ENCODE assay signal across 8 cellular contexts in genomic region chr6:52995079-52995912, GRCh38. TPM values are rescaled to one million over a fixed set of nuclear protein-coding genes. Genes with fewer than 3 reads are reported as not detected.
A peak's percentile ranks its signal among the peaks of the same experiment; 100 is the strongest.
DNase-seq lines count a peak whose midpoint lies in the region; TF ChIP-seq lines count a peak whose summit lies in the region.
"Not testable (repeated sequence)": the region's sequence is repeated elsewhere in the genome, so short reads cannot be mapped to it uniquely, and the experiment has no call there.

Gene GSTA4, minus strand, starts transcription at chr6:52995284. Its CDS starts 1,041 bp downstream, at chr6:52994243.

- peak within 1 kb of the TSS; percentile 55 for H3K4me3 ChIP-seq in HFF-Myc (replicated peaks; ENCODE audit: low read depth, low read length)

- TF ChIP-seq CTCF in HFF-Myc (IDR thresholded peaks at IDR 0.05; ENCODE audit: low read depth, low read length, missing control alignments), result peak; percentile 75

- in situ Hi-C loops in SK-MEL-5 (cut with HindIII; ENCODE audit: low pct_unique_long_range_greater_than_20kb, low sequenced_read_pairs), result not testable (repeated sequence)

- DNase-seq in GM03348 (ENCODE audit: low spot score) (peak; percentile 96), HFF-Myc (ENCODE audit: extremely low read depth, low read depth) (peak; percentile 96), MV-4-11 (lab: John Stamatoyannopoulos, UW) (peak; percentile 94), SK-MEL-5 (ENCODE audit: low read depth, low spot score) (peak; percentile 97), germinal center (ENCODE audit: low spot score) (peak; percentile 93), non-pigmented ciliary epithelial cell (ENCODE audit: low read depth) (peak; percentile 94), superior temporal gyrus (ENCODE audit: extremely low spot score) (peak; percentile 99)
- DNase-seq in activated naive CD4-positive, alpha-beta T cell treated with anti-CD3 and anti-CD28 coated beads, Interleukin-2, amount 50 U/mL, for 16 hours, result peak; percentile 86

RNA-seq across cellular contexts. Expression of gene GSTA4, which starts in this region (rescaled TPM):
- total RNA-seq in SK-MEL-5 (2014; rRNA removed; shearing (Covaris generic)), result 24.9 and 25.3 TPM in 2 replicates
- 17.7 and 19.4 TPM in 2 replicates for polyA plus RNA-seq in SK-MEL-5 (2015; cell fraction: cytosol; rRNA removed)
- 69.5 and 78.5 TPM in 2 replicates for polyA plus RNA-seq in SK-MEL-5 (2015; cell fraction: nucleus; rRNA removed)

Comparison
In these comparisons a context has a peak if more than half of its experiments do, and no peak if none do; other contexts are left out.
1. Peak in every context shown above with its lines: DNase-seq and H3K4me3 ChIP-seq.